In genomic region chr20:41136695-41137411, GRCh38 we compare ENCODE assay signal across 8 cellular contexts. TPM values are rescaled to one million over a fixed set of nuclear protein-coding genes. Genes with fewer than 3 reads are reported as not detected.
DNase-seq lines count a peak whose midpoint lies in the region; ATAC-seq, FAIRE-seq and TF ChIP-seq lines count a peak whose summit lies in the region.

No MANE protein-coding gene starts in this region.

- peak overlapping the region; percentile 95 for H3K27ac ChIP-seq in right cardiac atrium (ENCODE audit: low read length)

- peak; percentile 48 for ATAC-seq in HG02571 (IDR thresholded peaks at IDR 0.05; ENCODE audit: unreplicated experiment)
- ATAC-seq in right cardiac atrium = peak; percentile 83 to 88

- H3K36me3 Mint-ChIP-seq in T-helper 1 cell treated with Interleukin-12 subunit alpha and Interleukin-12 subunit beta and Interleukin-4 antibody, amounts not matched to agents 30 μg/mL and 1 μg/mL, for 36 hours (ENCODE audit: low read depth) = peaks cover 19% of the 10 kb centered on the region

- no peaks in the 10 kb centered on the region for H3K9me3 Mint-ChIP-seq in T-helper 1 cell treated with Interleukin-12 subunit alpha and Interleukin-12 subunit beta and Interleukin-4 antibody, amounts not matched to agents 30 μg/mL and 1 μg/mL, for 36 hours

- FAIRE-seq in urothelium cell line (lab: Jason Lieb, UNC) = peak; percentile 56

- peaks cover 59% of the 10 kb centered on the region for H3K4me1 Mint-ChIP-seq in T-helper 1 cell treated with Interleukin-12 subunit alpha and Interleukin-12 subunit beta and Interleukin-4 antibody, amounts not matched to agents 30 μg/mL and 1 μg/mL, for 36 hours (ENCODE audit: low read depth)

- peak overlapping the region; percentile 93 for H3K27ac Mint-ChIP-seq in T-helper 1 cell treated with Interleukin-12 subunit alpha and Interleukin-12 subunit beta and Interleukin-4 antibody, amounts not matched to agents 30 μg/mL and 1 μg/mL, for 36 hours

- no peaks in the 10 kb centered on the region for H3K9me3 ChIP-seq in right cardiac atrium (ENCODE audit: control insufficient read depth, low read length)

- peak overlapping the region; percentile 74 for H3K4me3 ChIP-seq in GM12864 (ENCODE audit: low read depth, low read length)
- peak overlapping the region; percentile 83 for H3K4me3 ChIP-seq in right cardiac atrium (ENCODE audit: low read length)

- no peaks in the 10 kb centered on the region for H3K27me3 ChIP-seq in right cardiac atrium (ENCODE audit: control insufficient read depth, insufficient read depth)

- H3K27me3 Mint-ChIP-seq in T-helper 1 cell treated with Interleukin-12 subunit alpha and Interleukin-12 subunit beta and Interleukin-4 antibody, amounts not matched to agents 30 μg/mL and 1 μg/mL, for 36 hours (ENCODE audit: low read depth) = no peaks in the 10 kb centered on the region

- intact Hi-C loops in right cardiac atrium (cut with DNase I) = loop anchor here in 2 of 4 donors (5.0 to 10.0 kb wide), 2 partner anchors 205 to 208 kb away; partner anchors contain the start of gene LPIN3 (in 2 of the 2)

- TF ChIP-seq CTCF in GM12864 (IDR thresholded peaks at IDR 0.05; ENCODE audit: low read depth, low read length, missing control alignments) = no peak

- under 1% methylated on average over 94 of the region's 94 CpGs for WGBS in right cardiac atrium

- H3K4me1 ChIP-seq in right cardiac atrium (ENCODE audit: control insufficient read depth, insufficient read depth, low read length) = peaks cover 22% of the 10 kb centered on the region

- H3K4me3 Mint-ChIP-seq in T-helper 1 cell treated with Interleukin-12 subunit alpha and Interleukin-12 subunit beta and Interleukin-4 antibody, amounts not matched to agents 30 μg/mL and 1 μg/mL, for 36 hours = peak overlapping the region; percentile 87

- DNase-seq in GM12864 (ENCODE audit: low read depth) (no peak), NCI-H1092 (lab: John Stamatoyannopoulos, UW) (peak; percentile 81), anterior cingulate cortex (lab: John Stamatoyannopoulos, UW) (peak; percentile 48 to 94 (median 88)), right cardiac atrium (peak; percentile 92 to 97 (median 96)), putamen (ENCODE audit: low spot score) (peak; percentile 92), urothelium cell line (ENCODE audit: low spot score) (peak; percentile 99)

RNA-seq across cellular contexts. Expression of gene PLCG1, which starts 0.5 kb away (rescaled TPM):
- total RNA-seq in right cardiac atrium = 10 to 100 TPM; 50.1 to 62.2 (median 58.3) TPM
- 45.6 TPM for polyA plus RNA-seq in right cardiac atrium
